In the genomic region with DNA sequence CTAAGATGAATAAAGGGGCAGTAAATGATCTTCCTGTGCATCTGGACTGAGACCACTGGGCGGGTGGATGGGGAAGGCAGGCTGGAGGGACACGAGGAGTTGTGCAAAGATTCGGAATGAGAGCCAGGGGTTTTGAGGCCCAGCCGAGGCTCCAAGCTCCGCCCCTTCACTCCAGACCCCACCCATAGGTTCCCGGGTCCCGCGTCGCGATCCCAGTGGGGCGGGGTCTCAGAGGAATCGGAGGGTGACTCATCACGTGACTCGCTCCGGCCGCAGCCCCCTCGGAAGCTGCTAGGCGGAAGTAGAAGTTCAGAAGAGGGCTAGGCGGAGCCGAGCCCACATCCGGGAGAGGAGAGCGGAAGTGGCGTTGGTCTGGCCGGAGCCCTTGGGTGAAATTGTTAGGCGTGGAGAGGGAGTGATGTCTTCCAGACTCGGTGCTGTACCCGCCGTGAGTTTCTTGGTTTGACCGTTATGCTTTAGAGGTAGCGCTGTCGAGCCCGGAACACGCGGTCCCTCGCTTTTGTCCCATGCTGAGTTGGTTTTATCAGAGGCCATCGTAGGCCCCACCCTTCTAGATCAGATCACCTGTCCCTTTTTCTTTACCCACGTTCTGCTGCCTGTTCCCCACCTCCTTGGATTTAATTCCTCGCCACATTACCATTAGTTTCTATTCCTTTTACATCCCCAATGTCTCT, we compare ENCODE assay signal across 1 cellular context.
A peak's percentile ranks its signal among the peaks of the same experiment; 100 is the strongest.
TF ChIP-seq lines count a peak whose summit lies in the region.

Gene ZNF512 (plus strand): TSS at position 348 of the 695 bp plus-strand sequence. CDS start 71 bp downstream, at position 419.

TF ChIP-seq in HepG2, 621 proteins besides CTCF, POLR2A, EP300 and RAD21 (continued from another document and continues in another):
- TF ChIP-seq ZNF746 (CRISPR knock-in tag; IDR thresholded peaks at IDR 0.05) = no peak
- TF ChIP-seq ATF3 (CRISPR knock-in tag; IDR thresholded peaks at IDR 0.05) = no peak
- peak; percentile 69; the same call in 1 of the 2 replicates for TF ChIP-seq HMGXB3 (CRISPR knock-in tag; IDR thresholded peaks at IDR 0.05; ENCODE audit: borderline replicate concordance)
- TF ChIP-seq MAFF (IDR thresholded peaks at IDR 0.05; ENCODE audit: low read depth, low read length) = no peak
- peak; percentile 59; the same call in 1 of the 2 replicates for TF ChIP-seq ZSCAN25 (CRISPR knock-in tag; IDR thresholded peaks at IDR 0.05)
- TF ChIP-seq ETV6 (CRISPR knock-in tag; conservative IDR thresholded peaks at IDR 0.05) = peak; percentile 79; the same call in 1 of the 2 replicates
- TF ChIP-seq SNRNP70 (IDR thresholded peaks at IDR 0.05; ENCODE audit: low read depth, low read length) = no peak
- no peak for TF ChIP-seq MAF1 (CRISPR knock-in tag; IDR thresholded peaks at IDR 0.05; ENCODE audit: borderline replicate concordance)
- TF ChIP-seq FLYWCH1 (CRISPR knock-in tag; IDR thresholded peaks at IDR 0.05) = no peak
- peak; percentile 98 for TF ChIP-seq DRAP1 (CRISPR knock-in tag; IDR thresholded peaks at IDR 0.05)
- peak; percentile 75; the same call in 1 of the 2 replicates for TF ChIP-seq ZNF670 (CRISPR knock-in tag; IDR thresholded peaks at IDR 0.05; ENCODE audit: borderline replicate concordance)
- no peak; the same call in 1 of the 2 replicates for TF ChIP-seq NRL (CRISPR knock-in tag; IDR thresholded peaks at IDR 0.05; ENCODE audit: borderline replicate concordance)
- TF ChIP-seq, protein P1, sequence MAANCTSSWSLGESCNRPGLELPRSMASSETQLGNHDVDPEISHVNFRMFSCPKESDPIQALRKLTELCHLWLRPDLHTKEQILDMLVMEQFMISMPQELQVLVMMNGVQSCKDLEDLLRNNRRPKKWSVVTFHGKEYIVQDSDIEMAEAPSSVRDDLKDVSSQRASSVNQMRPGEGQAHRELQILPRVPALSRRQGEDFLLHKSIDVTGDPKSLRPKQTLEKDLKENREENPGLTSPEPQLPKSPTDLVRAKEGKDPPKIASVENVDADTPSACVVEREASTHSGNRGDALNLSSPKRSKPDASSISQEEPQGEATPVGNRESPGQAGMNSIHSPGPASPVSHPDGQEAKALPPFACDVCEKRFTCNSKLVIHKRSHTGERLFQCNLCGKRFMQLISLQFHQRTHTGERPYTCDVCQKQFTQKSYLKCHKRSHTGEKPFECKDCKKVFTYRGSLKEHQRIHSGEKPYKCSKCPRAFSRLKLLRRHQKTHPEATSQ (CRISPR knock-in tag; IDR thresholded peaks at IDR 0.05; ENCODE audit: borderline replicate concordance) = peak; percentile 74; the same call in 1 of the 2 replicates
- TF ChIP-seq, protein P2, sequence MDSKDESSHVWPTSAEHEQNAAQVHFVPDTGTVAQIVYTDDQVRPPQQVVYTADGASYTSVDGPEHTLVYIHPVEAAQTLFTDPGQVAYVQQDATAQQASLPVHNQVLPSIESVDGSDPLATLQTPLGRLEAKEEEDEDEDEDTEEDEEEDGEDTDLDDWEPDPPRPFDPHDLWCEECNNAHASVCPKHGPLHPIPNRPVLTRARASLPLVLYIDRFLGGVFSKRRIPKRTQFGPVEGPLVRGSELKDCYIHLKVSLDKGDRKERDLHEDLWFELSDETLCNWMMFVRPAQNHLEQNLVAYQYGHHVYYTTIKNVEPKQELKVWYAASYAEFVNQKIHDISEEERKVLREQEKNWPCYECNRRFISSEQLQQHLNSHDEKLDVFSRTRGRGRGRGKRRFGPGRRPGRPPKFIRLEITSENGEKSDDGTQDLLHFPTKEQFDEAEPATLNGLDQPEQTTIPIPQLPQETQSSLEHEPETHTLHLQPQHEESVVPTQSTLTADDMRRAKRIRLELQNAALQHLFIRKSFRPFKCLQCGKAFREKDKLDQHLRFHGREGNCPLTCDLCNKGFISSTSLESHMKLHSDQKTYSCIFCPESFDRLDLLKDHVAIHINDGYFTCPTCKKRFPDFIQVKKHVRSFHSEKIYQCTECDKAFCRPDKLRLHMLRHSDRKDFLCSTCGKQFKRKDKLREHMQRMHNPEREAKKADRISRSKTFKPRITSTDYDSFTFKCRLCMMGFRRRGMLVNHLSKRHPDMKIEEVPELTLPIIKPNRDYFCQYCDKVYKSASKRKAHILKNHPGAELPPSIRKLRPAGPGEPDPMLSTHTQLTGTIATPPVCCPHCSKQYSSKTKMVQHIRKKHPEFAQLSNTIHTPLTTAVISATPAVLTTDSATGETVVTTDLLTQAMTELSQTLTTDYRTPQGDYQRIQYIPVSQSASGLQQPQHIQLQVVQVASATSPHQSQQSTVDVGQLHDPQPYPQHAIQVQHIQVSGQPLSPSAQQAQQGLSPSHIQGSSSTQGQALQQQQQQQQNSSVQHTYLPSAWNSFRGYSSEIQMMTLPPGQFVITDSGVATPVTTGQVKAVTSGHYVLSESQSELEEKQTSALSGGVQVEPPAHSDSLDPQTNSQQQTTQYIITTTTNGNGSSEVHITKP (CRISPR knock-in tag; IDR thresholded peaks at IDR 0.05; ENCODE audit: low read depth) = no peak; the same call in 1 of the 2 replicates
- peak; percentile 87; the same call in 1 of the 2 replicates for TF ChIP-seq ZNF350 (CRISPR knock-in tag; IDR thresholded peaks at IDR 0.05; ENCODE audit: borderline replicate concordance, low read depth)
- TF ChIP-seq ZNF451 (CRISPR knock-in tag; IDR thresholded peaks at IDR 0.05) = no peak
- no peak for TF ChIP-seq PRPF4 (IDR thresholded peaks at IDR 0.05; ENCODE audit: low read depth, low read length, poor library complexity, severe bottlenecking)
- TF ChIP-seq RELA (CRISPR knock-in tag; IDR thresholded peaks at IDR 0.05) = 0 out of 2 replicates have a peak, but pooled peaks have one; percentile 84
- TF ChIP-seq ZNF607 (CRISPR knock-in tag; IDR thresholded peaks at IDR 0.05; ENCODE audit: borderline replicate concordance) = peak; percentile 48; the same call in 1 of the 2 replicates
- TF ChIP-seq SOX13 (IDR thresholded peaks at IDR 0.05) = no peak
- TF ChIP-seq SOX13 (CRISPR knock-in tag; conservative IDR thresholded peaks at IDR 0.05 in 1 of 2, IDR thresholded peaks at IDR 0.05 in 1 of 2) = peak in 1 of 2 experiments; percentile 39; a peak in 1 of 4 replicates
- TF ChIP-seq, protein P3, sequence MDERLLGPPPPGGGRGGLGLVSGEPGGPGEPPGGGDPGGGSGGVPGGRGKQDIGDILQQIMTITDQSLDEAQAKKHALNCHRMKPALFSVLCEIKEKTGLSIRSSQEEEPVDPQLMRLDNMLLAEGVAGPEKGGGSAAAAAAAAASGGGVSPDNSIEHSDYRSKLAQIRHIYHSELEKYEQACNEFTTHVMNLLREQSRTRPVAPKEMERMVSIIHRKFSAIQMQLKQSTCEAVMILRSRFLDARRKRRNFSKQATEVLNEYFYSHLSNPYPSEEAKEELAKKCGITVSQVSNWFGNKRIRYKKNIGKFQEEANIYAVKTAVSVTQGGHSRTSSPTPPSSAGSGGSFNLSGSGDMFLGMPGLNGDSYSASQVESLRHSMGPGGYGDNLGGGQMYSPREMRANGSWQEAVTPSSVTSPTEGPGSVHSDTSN (CRISPR knock-in tag; IDR thresholded peaks at IDR 0.05) = no peak
- no peak for TF ChIP-seq ZNF280D (CRISPR knock-in tag; IDR thresholded peaks at IDR 0.05)
- TF ChIP-seq HNF4G (IDR thresholded peaks at IDR 0.05; ENCODE audit: borderline replicate concordance, low read depth, low read length) = no peak
- TF ChIP-seq HNF4G (CRISPR knock-in tag; IDR thresholded peaks at IDR 0.05; ENCODE audit: borderline replicate concordance, low read depth) = no peak
- 0 out of 2 replicates have a peak, but pooled peaks have one; percentile 55 for TF ChIP-seq MEF2D (CRISPR knock-in tag; IDR thresholded peaks at IDR 0.05)
- TF ChIP-seq ZSCAN22 (CRISPR knock-in tag; IDR thresholded peaks at IDR 0.05) = no peak
- TF ChIP-seq, protein P4, sequence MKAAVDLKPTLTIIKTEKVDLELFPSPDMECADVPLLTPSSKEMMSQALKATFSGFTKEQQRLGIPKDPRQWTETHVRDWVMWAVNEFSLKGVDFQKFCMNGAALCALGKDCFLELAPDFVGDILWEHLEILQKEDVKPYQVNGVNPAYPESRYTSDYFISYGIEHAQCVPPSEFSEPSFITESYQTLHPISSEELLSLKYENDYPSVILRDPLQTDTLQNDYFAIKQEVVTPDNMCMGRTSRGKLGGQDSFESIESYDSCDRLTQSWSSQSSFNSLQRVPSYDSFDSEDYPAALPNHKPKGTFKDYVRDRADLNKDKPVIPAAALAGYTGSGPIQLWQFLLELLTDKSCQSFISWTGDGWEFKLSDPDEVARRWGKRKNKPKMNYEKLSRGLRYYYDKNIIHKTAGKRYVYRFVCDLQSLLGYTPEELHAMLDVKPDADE (CRISPR knock-in tag; IDR thresholded peaks at IDR 0.05) = no peak
- TF ChIP-seq ZBTB7A (CRISPR knock-in tag; IDR thresholded peaks at IDR 0.05) = no peak
- TF ChIP-seq ZNF605 (CRISPR knock-in tag; IDR thresholded peaks at IDR 0.05) = peak; percentile 87
- no peak for TF ChIP-seq ELK4 (CRISPR knock-in tag; IDR thresholded peaks at IDR 0.05; ENCODE audit: borderline replicate concordance)
- peak; percentile 83 for TF ChIP-seq CREB1 (IDR thresholded peaks at IDR 0.05)
- TF ChIP-seq CREB1 (CRISPR knock-in tag; IDR thresholded peaks at IDR 0.05) = peak; percentile 91
- TF ChIP-seq TP53 (CRISPR knock-in tag; conservative IDR thresholded peaks at IDR 0.05) = peak; percentile 78; the same call in 1 of the 2 replicates
- no peak; the same call in 1 of the 2 replicates for TF ChIP-seq RBAK (CRISPR knock-in tag; IDR thresholded peaks at IDR 0.05)
- peak; percentile 64; the same call in 1 of the 2 replicates for TF ChIP-seq ZNF317 (CRISPR knock-in tag; IDR thresholded peaks at IDR 0.05)
- peak; percentile 84 for TF ChIP-seq ZBTB7B (CRISPR knock-in tag; IDR thresholded peaks at IDR 0.05)
- no peak for TF ChIP-seq KLF13 (CRISPR knock-in tag; IDR thresholded peaks at IDR 0.05)
- TF ChIP-seq, protein P5, sequence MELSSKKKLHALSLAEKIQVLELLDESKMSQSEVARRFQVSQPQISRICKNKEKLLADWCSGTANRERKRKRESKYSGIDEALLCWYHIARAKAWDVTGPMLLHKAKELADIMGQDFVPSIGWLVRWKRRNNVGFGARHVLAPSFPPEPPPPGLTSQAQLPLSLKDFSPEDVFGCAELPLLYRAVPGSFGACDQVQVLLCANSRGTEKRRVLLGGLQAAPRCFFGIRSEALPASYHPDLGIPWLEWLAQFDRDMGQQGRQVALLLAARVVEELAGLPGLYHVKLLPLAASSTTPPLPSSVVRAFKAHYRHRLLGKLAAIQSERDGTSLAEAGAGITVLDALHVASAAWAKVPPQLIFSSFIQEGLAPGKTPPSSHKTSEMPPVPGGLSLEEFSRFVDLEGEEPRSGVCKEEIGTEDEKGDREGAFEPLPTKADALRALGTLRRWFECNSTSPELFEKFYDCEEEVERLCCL (CRISPR knock-in tag; IDR thresholded peaks at IDR 0.05; ENCODE audit: borderline replicate concordance) = no peak
